Comparison of ENCODE assay signal across 31 cellular contexts in the genomic region with DNA sequence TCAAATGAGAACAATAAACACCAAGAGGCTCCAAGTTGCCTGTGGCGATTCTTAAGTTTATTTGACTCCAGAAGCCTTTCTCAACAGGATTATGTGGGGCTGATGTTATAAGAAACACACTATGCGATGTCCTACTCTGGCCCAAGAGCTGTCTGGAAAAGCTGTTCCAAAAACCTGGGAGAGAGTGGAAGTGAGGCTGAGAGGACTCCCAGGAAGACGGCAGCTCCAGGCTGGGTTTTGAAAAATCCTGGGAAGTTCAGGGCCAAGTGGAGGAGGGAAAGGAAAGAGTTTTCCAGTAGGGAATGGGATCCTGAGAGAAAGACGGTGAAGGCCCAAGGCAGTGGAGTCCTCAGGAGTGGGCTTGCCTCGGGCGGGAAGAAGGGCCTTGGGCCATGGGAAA. TPM values are rescaled to one million over a fixed set of nuclear protein-coding genes. Genes with fewer than 3 reads are reported as not detected.
"Had no signal": no experiment of that assay in that cellular context is flagged by ENCODE, and none has a peak within 500 bp of the region (broad histone marks: within the 10 kb centered on the region; RNA-seq: fewer than 3 reads in every experiment).

No MANE protein-coding gene starts in this region.

- H3K9me3 ChIP-seq: ascending aorta, breast epithelium, esophagus muscularis mucosa, gastroesophageal sphincter, heart right ventricle had no signal

- H3K4me1 ChIP-seq: ascending aorta, breast epithelium, esophagus muscularis mucosa, gastroesophageal sphincter, heart right ventricle had no signal

- ATAC-seq: activated naive CD4-positive, alpha-beta T cell treated with anti-CD3 and anti-CD28 coated beads, Interleukin-2, amount 50 U/mL, for 72 hours; activated T-cell treated with anti-CD3 and anti-CD28 coated beads, Interleukin-2, amount 50 U/mL, for 72 hours; gastroesophageal sphincter; heart right ventricle had no signal

- H3K4me1 Mint-ChIP-seq: activated CD4-positive, alpha-beta memory T cell treated with anti-CD3 and anti-CD28 coated beads, Interleukin-2, amount 10 ng/mL, durations not matched to agents 7 days and 5 days; activated CD4-positive, alpha-beta T cell treated with anti-CD3 and anti-CD28 coated beads, Interleukin-2, amount 10 ng/mL, durations not matched to agents 7 days and 5 days; activated naive CD4-positive, alpha-beta T cell treated with anti-CD3 and anti-CD28 coated beads, Interleukin-2, amount 10 ng/mL, durations not matched to agents 7 days and 5 days; central memory CD8-positive, alpha-beta T cell had no signal

- H3K4me3 ChIP-seq: ascending aorta, breast epithelium, cardiac muscle cell, coronary artery, dorsolateral prefrontal cortex, esophagus muscularis mucosa, gastroesophageal sphincter, heart right ventricle had no signal

- H3K9me3 Mint-ChIP-seq: activated CD4-positive, alpha-beta memory T cell treated with anti-CD3 and anti-CD28 coated beads, Interleukin-2, amount 10 ng/mL, durations not matched to agents 7 days and 5 days; activated CD4-positive, alpha-beta T cell treated with anti-CD3 and anti-CD28 coated beads, Interleukin-2, amount 10 ng/mL, durations not matched to agents 7 days and 5 days; activated naive CD4-positive, alpha-beta T cell treated with anti-CD3 and anti-CD28 coated beads, Interleukin-2, amount 10 ng/mL, durations not matched to agents 7 days and 5 days; activated naive CD8-positive, alpha-beta T cell treated with anti-CD3 and anti-CD28 coated beads, Interleukin-2, amount 10 ng/mL, durations not matched to agents 7 days and 5 days; activated T-cell treated with anti-CD3 and anti-CD28 coated beads, Interleukin-2, amount 50 U/mL, for 24 hours; central memory CD8-positive, alpha-beta T cell; dendritic cell treated with granulocyte-macrophage colony-stimulating factor and Interleukin-4, amounts not matched to agents 40 ng/mL and 50 ng/mL, for 4 days had no signal

- DNase-seq: activated CD4-positive, alpha-beta memory T cell treated with anti-CD3 and anti-CD28 coated beads, Interleukin-2, amount 10 ng/mL, durations not matched to agents 7 days and 5 days; activated CD4-positive, alpha-beta T cell treated with anti-CD3 and anti-CD28 coated beads for 1 hour; activated CD4-positive, alpha-beta T cell treated with anti-CD3 and anti-CD28 coated beads for 4 hours; activated CD4-positive, alpha-beta T cell treated with anti-CD3 and anti-CD28 coated beads, Interleukin-2, amount 10 ng/mL, durations not matched to agents 7 days and 5 days; activated CD4-positive, alpha-beta T cell treated with anti-CD3 and anti-CD28 coated beads, Interleukin-2, amount 50 U/mL, for 4 hours; activated CD8-positive, alpha-beta memory T cell treated with anti-CD3 and anti-CD28 coated beads, Interleukin-2, amount 50 U/mL, for 48 hours; activated gamma-delta T cell; activated naive CD4-positive, alpha-beta T cell; activated naive CD4-positive, alpha-beta T cell treated with anti-CD3 and anti-CD28 coated beads, Interleukin-2, amount 10 ng/mL, durations not matched to agents 7 days and 5 days; activated naive CD8-positive, alpha-beta T cell treated with anti-CD3 and anti-CD28 coated beads, Interleukin-2, amount 10 ng/mL, durations not matched to agents 7 days and 5 days; activated T-cell treated with anti-CD3 and anti-CD28 coated beads for 4 hours; activated T-cell treated with anti-CD3 and anti-CD28 coated beads, Interleukin-2, amount 50 U/mL, for 24 hours; activated T-cell treated with anti-CD3 and anti-CD28 coated beads, Interleukin-2, amount 50 U/mL, for 72 hours; dorsolateral prefrontal cortex; effector memory CD4-positive, alpha-beta T cell; erythroblast; foreskin melanocyte; heart right ventricle; T-helper 2 cell had no signal

- H3K36me3 ChIP-seq: ascending aorta, breast epithelium, cardiac muscle cell, esophagus muscularis mucosa, gastroesophageal sphincter, heart right ventricle had no signal

- H3K4me3 Mint-ChIP-seq: activated CD4-positive, alpha-beta memory T cell treated with anti-CD3 and anti-CD28 coated beads, Interleukin-2, amount 10 ng/mL, durations not matched to agents 7 days and 5 days; activated CD4-positive, alpha-beta T cell treated with anti-CD3 and anti-CD28 coated beads, Interleukin-2, amount 10 ng/mL, durations not matched to agents 7 days and 5 days; activated naive CD4-positive, alpha-beta T cell treated with anti-CD3 and anti-CD28 coated beads, Interleukin-2, amount 10 ng/mL, durations not matched to agents 7 days and 5 days; activated naive CD8-positive, alpha-beta T cell treated with anti-CD3 and anti-CD28 coated beads, Interleukin-2, amount 10 ng/mL, durations not matched to agents 7 days and 5 days; activated T-cell treated with anti-CD3 and anti-CD28 coated beads, Interleukin-2, amount 50 U/mL, for 24 hours; activated T-cell treated with anti-CD3 and anti-CD28 coated beads, Interleukin-2, amount 50 U/mL, for 72 hours; brain; central memory CD8-positive, alpha-beta T cell; dendritic cell treated with granulocyte-macrophage colony-stimulating factor and Interleukin-4, amounts not matched to agents 40 ng/mL and 50 ng/mL, for 4 days had no signal

- H3K27ac Mint-ChIP-seq: activated CD4-positive, alpha-beta memory T cell treated with anti-CD3 and anti-CD28 coated beads, Interleukin-2, amount 10 ng/mL, durations not matched to agents 7 days and 5 days; activated CD4-positive, alpha-beta T cell treated with anti-CD3 and anti-CD28 coated beads, Interleukin-2, amount 10 ng/mL, durations not matched to agents 7 days and 5 days; activated naive CD4-positive, alpha-beta T cell treated with anti-CD3 and anti-CD28 coated beads, Interleukin-2, amount 10 ng/mL, durations not matched to agents 7 days and 5 days; activated naive CD8-positive, alpha-beta T cell treated with anti-CD3 and anti-CD28 coated beads, Interleukin-2, amount 10 ng/mL, durations not matched to agents 7 days and 5 days; activated T-cell treated with anti-CD3 and anti-CD28 coated beads, Interleukin-2, amount 50 U/mL, for 24 hours; activated T-cell treated with anti-CD3 and anti-CD28 coated beads, Interleukin-2, amount 50 U/mL, for 72 hours; dendritic cell treated with granulocyte-macrophage colony-stimulating factor and Interleukin-4, amounts not matched to agents 40 ng/mL and 50 ng/mL, for 4 days had no signal

- H3K27me3 ChIP-seq: ascending aorta, breast epithelium, cardiac muscle cell had no signal

- H3K27ac ChIP-seq: ascending aorta, breast epithelium, cardiac muscle cell, coronary artery, dorsolateral prefrontal cortex, esophagus muscularis mucosa, gastroesophageal sphincter, heart right ventricle had no signal

- H3K36me3 Mint-ChIP-seq: activated naive CD4-positive, alpha-beta T cell treated with anti-CD3 and anti-CD28 coated beads, Interleukin-2, amount 10 ng/mL, durations not matched to agents 7 days and 5 days; activated naive CD4-positive, alpha-beta T cell treated with anti-CD3 and anti-CD28 coated beads, Interleukin-2, amount 50 U/mL, for 72 hours; activated naive CD8-positive, alpha-beta T cell treated with anti-CD3 and anti-CD28 coated beads, Interleukin-2, amount 10 ng/mL, durations not matched to agents 7 days and 5 days had no signal

RNA-seq across cellular contexts. Expression of gene WNT3, which starts 21.4 kb away (rescaled TPM):
- total RNA-seq: activated CD4-positive, alpha-beta memory T cell treated with anti-CD3 and anti-CD28 coated beads, Interleukin-2, amount 10 ng/mL, durations not matched to agents 7 days and 5 days; activated CD4-positive, alpha-beta T cell treated with anti-CD3 and anti-CD28 coated beads, Interleukin-2, amount 10 ng/mL, durations not matched to agents 7 days and 5 days; activated naive CD8-positive, alpha-beta T cell treated with anti-CD3 and anti-CD28 coated beads, Interleukin-2, amount 10 ng/mL, durations not matched to agents 7 days and 5 days; ascending aorta; T-helper 1 cell treated with Interleukin-12 subunit alpha and Interleukin-12 subunit beta and Interleukin-4 antibody, amounts not matched to agents 30 ng/mL and 1 ng/mL, for 36 hours had no signal

RNA-seq across cellular contexts. Expression of gene WNT9B, which starts 54.3 kb away (rescaled TPM):
- total RNA-seq: activated CD4-positive, alpha-beta memory T cell treated with anti-CD3 and anti-CD28 coated beads, Interleukin-2, amount 10 ng/mL, durations not matched to agents 7 days and 5 days; activated CD4-positive, alpha-beta T cell treated with anti-CD3 and anti-CD28 coated beads, Interleukin-2, amount 10 ng/mL, durations not matched to agents 7 days and 5 days; activated naive CD4-positive, alpha-beta T cell treated with anti-CD3 and anti-CD28 coated beads, Interleukin-2, amount 50 U/mL, for 72 hours; activated naive CD8-positive, alpha-beta T cell treated with anti-CD3 and anti-CD28 coated beads, Interleukin-2, amount 10 ng/mL, durations not matched to agents 7 days and 5 days; activated T-cell treated with anti-CD3 and anti-CD28 coated beads, Interleukin-2, amount 50 U/mL, for 72 hours; cardiac muscle cell; glomerular endothelial cell; T-helper 1 cell treated with Interleukin-12 subunit alpha and Interleukin-12 subunit beta and Interleukin-4 antibody, amounts not matched to agents 30 ng/mL and 1 ng/mL, for 36 hours had no signal
